Comparison of ENCODE assay signal across 22 cellular contexts in genomic region chr13:107329991-107330390, GRCh38.
DNase-seq lines count a peak whose midpoint lies in the region; ATAC-seq and TF ChIP-seq lines count a peak whose summit lies in the region.
"Had no signal": no experiment of that assay in that cellular context is flagged by ENCODE, and none has a peak within 500 bp of the region (broad histone marks: within the 10 kb centered on the region; RNA-seq: fewer than 3 reads in every experiment).

No MANE protein-coding gene starts in this region.

- peak; percentile 0 to 22 for DNase-seq in cardiac muscle cell (ENCODE audit: low read depth in 1 of 2, low spot score in 1 of 2)
- DNase-seq in left ventricle myocardium superior, result no peak
- DNase-seq in NCI-H2196 (lab: John Stamatoyannopoulos, UW; ENCODE audit: unreplicated experiment), result peak; percentile 21
- peak; percentile 39 for DNase-seq in astrocyte of the cerebellum (ENCODE audit: low read depth)
- no peak for DNase-seq in activated naive CD4-positive, alpha-beta T cell treated with anti-CD3 and anti-CD28 coated beads for 36 hours
- DNase-seq in HPDE6-E6E7 (ENCODE audit: extremely low spot score), result no peak
- no peak for DNase-seq in SIG-M5 (lab: John Stamatoyannopoulos, UW)
- no peak for DNase-seq in midbrain (lab: John Stamatoyannopoulos, UW)
- DNase-seq: activated B cell treated with CpG ODN at 0.5 μM for 24 hours; activated CD4-positive, alpha-beta memory T cell treated with anti-CD3 and anti-CD28 coated beads for 36 hours; activated effector memory CD4-positive, alpha-beta T cell treated with anti-CD3 and anti-CD28 coated beads, Interleukin-2, amount 50 U/mL, for 16 hours; Karpas-422; left cardiac atrium; naive thymus-derived CD8-positive, alpha-beta T cell; NCI-H1048; NCI-H446; stomach; trophoblast cell had no signal

- no peaks in the 10 kb centered on the region for H3K4me1 ChIP-seq in cardiac muscle cell (ENCODE audit: low read depth)
- H3K4me1 ChIP-seq: A549, stomach had no signal

- in situ Hi-C loops in astrocyte of the cerebellum (cut with HindIII; ENCODE audit: low sequenced_read_pairs), result no loop called here

- no peak overlapping the region for H3K4me3 Mint-ChIP-seq in activated naive CD4-positive, alpha-beta T cell treated with anti-CD3 and anti-CD28 coated beads for 36 hours
- H3K4me3 Mint-ChIP-seq: activated B cell treated with CpG ODN at 0.5 μM for 24 hours; activated CD4-positive, alpha-beta memory T cell treated with anti-CD3 and anti-CD28 coated beads for 36 hours; B cell; dendritic cell treated with granulocyte-macrophage colony-stimulating factor and Interleukin-4, amounts not matched to agents 40 ng/mL and 50 ng/mL, for 4 days; naive thymus-derived CD8-positive, alpha-beta T cell had no signal

- H3K27ac Mint-ChIP-seq in activated naive CD4-positive, alpha-beta T cell treated with anti-CD3 and anti-CD28 coated beads for 36 hours, result no peak overlapping the region
- H3K27ac Mint-ChIP-seq: activated B cell treated with CpG ODN at 0.5 μM for 24 hours; activated CD4-positive, alpha-beta memory T cell treated with anti-CD3 and anti-CD28 coated beads for 36 hours; B cell; dendritic cell treated with granulocyte-macrophage colony-stimulating factor and Interleukin-4, amounts not matched to agents 40 ng/mL and 50 ng/mL, for 4 days; naive thymus-derived CD8-positive, alpha-beta T cell had no signal

- no peak for ATAC-seq in left ventricle myocardium superior
- ATAC-seq: A549; left cardiac atrium; naive thymus-derived CD8-positive, alpha-beta T cell had no signal

- intact Hi-C loops in left ventricle myocardium superior (cut with micrococcal nuclease), result no loop called here
- intact Hi-C loops in activated naive CD4-positive, alpha-beta T cell treated with anti-CD3 and anti-CD28 coated beads for 36 hours (cut with micrococcal nuclease), result no loop called here

- H3K27me3 ChIP-seq in cardiac muscle cell, result no peaks in the 10 kb centered on the region
- H3K27me3 ChIP-seq: stomach had no signal

- H3K9me3 Mint-ChIP-seq in activated naive CD4-positive, alpha-beta T cell treated with anti-CD3 and anti-CD28 coated beads for 36 hours, result no peaks in the 10 kb centered on the region
- H3K9me3 Mint-ChIP-seq: dendritic cell treated with granulocyte-macrophage colony-stimulating factor and Interleukin-4, amounts not matched to agents 40 ng/mL and 50 ng/mL, for 4 days had no signal

- H3K4me3 ChIP-seq in cardiac muscle cell, result no peak overlapping the region
- H3K4me3 ChIP-seq in astrocyte of the cerebellum (ENCODE audit: low read depth, low read length), result no peak overlapping the region
- H3K4me3 ChIP-seq: A549, stomach had no signal

- TF ChIP-seq CTCF in cardiac muscle cell (IDR thresholded peaks at IDR 0.05; ENCODE audit: low read depth, low read length), result no peak
- TF ChIP-seq CTCF in astrocyte of the cerebellum (IDR thresholded peaks at IDR 0.05; ENCODE audit: low read depth, low read length, missing control alignments), result no peak

- no peaks in the 10 kb centered on the region for H3K36me3 ChIP-seq in cardiac muscle cell
- H3K36me3 ChIP-seq: stomach had no signal

- no peaks in the 10 kb centered on the region for H3K9me3 ChIP-seq in cardiac muscle cell (ENCODE audit: low read depth)
- H3K9me3 ChIP-seq: A549, stomach had no signal

- H3K27ac ChIP-seq in cardiac muscle cell, result no peak overlapping the region
- H3K27ac ChIP-seq: A549, RWPE1, stomach had no signal

- no peaks in the 10 kb centered on the region for H3K4me1 Mint-ChIP-seq in activated naive CD4-positive, alpha-beta T cell treated with anti-CD3 and anti-CD28 coated beads for 36 hours (ENCODE audit: low read depth)
- H3K4me1 Mint-ChIP-seq: activated B cell treated with CpG ODN at 0.5 μM for 24 hours; B cell; naive thymus-derived CD8-positive, alpha-beta T cell had no signal

- CTCF ChIA-PET in activated naive CD4-positive, alpha-beta T cell treated with anti-CD3 and anti-CD28 coated beads for 36 hours (lab: Charles Lee), result no interaction called here

- H3K36me3 Mint-ChIP-seq in activated naive CD4-positive, alpha-beta T cell treated with anti-CD3 and anti-CD28 coated beads for 36 hours (ENCODE audit: low read depth), result no peaks in the 10 kb centered on the region
- H3K36me3 Mint-ChIP-seq: activated CD4-positive, alpha-beta memory T cell treated with anti-CD3 and anti-CD28 coated beads for 36 hours; naive thymus-derived CD8-positive, alpha-beta T cell had no signal

- H3K27me3 Mint-ChIP-seq in activated naive CD4-positive, alpha-beta T cell treated with anti-CD3 and anti-CD28 coated beads for 36 hours (ENCODE audit: low read depth), result no peaks in the 10 kb centered on the region
- H3K27me3 Mint-ChIP-seq: activated B cell treated with CpG ODN at 0.5 μM for 24 hours; activated CD4-positive, alpha-beta memory T cell treated with anti-CD3 and anti-CD28 coated beads for 36 hours; B cell; dendritic cell treated with granulocyte-macrophage colony-stimulating factor and Interleukin-4, amounts not matched to agents 40 ng/mL and 50 ng/mL, for 4 days; naive thymus-derived CD8-positive, alpha-beta T cell had no signal

Comparison
In these comparisons a context has a peak if more than half of its experiments do, and no peak if none do; other contexts are left out.
1. DNase-seq: peak in cardiac muscle cell (2 of 2), NCI-H2196 (single experiment) and astrocyte of the cerebellum (single experiment); none in left ventricle myocardium superior (single experiment), activated naive CD4-positive, alpha-beta T cell treated with anti-CD3 and anti-CD28 coated beads for 36 hours (single experiment), HPDE6-E6E7 (single experiment), SIG-M5 (single experiment) and midbrain (single experiment).